ENCODE assay signal across 8 cellular contexts in the genomic region with DNA sequence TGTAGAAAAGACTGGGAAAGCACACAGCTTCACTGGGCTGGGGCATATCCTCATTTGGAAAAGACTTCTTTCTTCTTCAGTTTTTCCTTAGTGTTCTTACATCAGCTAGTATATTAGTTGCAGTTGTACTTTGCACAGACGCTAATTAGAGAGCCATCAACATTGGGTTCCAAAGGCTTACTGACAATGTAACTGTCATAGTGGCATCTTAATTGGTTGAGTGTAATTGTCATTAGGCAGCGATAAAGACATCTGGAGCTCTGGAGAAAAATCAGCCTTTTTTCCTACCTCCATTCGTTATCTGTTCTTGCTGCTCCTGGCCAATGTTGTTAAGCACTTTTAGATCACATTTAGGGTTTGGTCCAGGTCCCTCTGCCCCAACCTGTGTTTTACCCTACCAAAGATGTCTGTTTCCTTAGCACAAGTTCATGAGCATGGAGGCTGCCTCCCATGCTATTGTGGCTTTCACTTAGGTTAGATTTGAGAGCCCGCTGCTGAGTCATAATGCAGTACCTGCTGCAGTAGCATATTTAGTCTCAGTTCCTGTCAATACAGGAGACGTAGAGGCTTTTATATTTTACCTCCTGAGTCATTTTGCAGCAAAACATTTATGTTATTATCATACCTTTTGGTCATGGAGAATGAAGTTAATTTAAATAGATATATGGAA. TPM values are rescaled to one million over a fixed set of nuclear protein-coding genes. Genes with fewer than 3 reads are reported as not detected.
DNase-seq lines count a peak whose midpoint lies in the region; ATAC-seq and TF ChIP-seq lines count a peak whose summit lies in the region.

No MANE protein-coding gene starts in this region.

- H3K36me3 Mint-ChIP-seq in natural killer cell treated with Interleukin-12 subunit alpha and Interleukin-12 subunit beta and Interleukin-15 and Interleukin-18, amount 100 ng/mL, for 72 hours = no peaks in the 10 kb centered on the region
- peaks cover 2% of the 10 kb centered on the region for H3K36me3 Mint-ChIP-seq in natural killer cell
- peaks cover 8% of the 10 kb centered on the region for H3K36me3 Mint-ChIP-seq in activated T-helper 1 cell treated with anti-CD3 and anti-CD28 coated beads, Interleukin-12 subunit alpha, Interleukin-12 subunit beta, Interleukin-2, Interleukin-4 antibody, amounts not matched to agents 30 ng/mL and 10 ng/mL and 1 ng/mL, durations not matched to agents 14 hours and 24 hours and 36 hours (ENCODE audit: low read depth)
- peaks cover 10% of the 10 kb centered on the region for H3K36me3 Mint-ChIP-seq in stimulated activated naive CD8-positive, alpha-beta T cell treated with anti-CD3 and anti-CD28 coated beads, Interleukin-15, Interleukin-2, amounts not matched to agents 100 ng/mL and 50 ng/mL, for 24 hours (ENCODE audit: low read depth)

- no peak for DNase-seq in natural killer cell treated with Interleukin-12 subunit alpha and Interleukin-12 subunit beta and Interleukin-15 and Interleukin-18, amount 100 ng/mL, for 72 hours (ENCODE audit: low spot score)
- no peak for DNase-seq in natural killer cell
- peak; percentile 46 for DNase-seq in activated T-helper 1 cell treated with anti-CD3 and anti-CD28 coated beads, Interleukin-12 subunit alpha, Interleukin-12 subunit beta, Interleukin-2, Interleukin-4 antibody, amounts not matched to agents 30 ng/mL and 10 ng/mL and 1 ng/mL, durations not matched to agents 14 hours and 24 hours and 36 hours (ENCODE audit: low spot score)
- DNase-seq in NCI-H345 treated with DMSO at 0.1 percent for 48 hours (lab: John Stamatoyannopoulos, UW; ENCODE audit: unreplicated experiment) = no peak
- DNase-seq in COLO668 (lab: John Stamatoyannopoulos, UW; ENCODE audit: unreplicated experiment) = no peak
- DNase-seq in foreskin melanocyte = no peak

- intact Hi-C loops in natural killer cell (cut with micrococcal nuclease) = no loop called here
- intact Hi-C loops in activated T-helper 1 cell treated with anti-CD3 and anti-CD28 coated beads, Interleukin-12 subunit alpha, Interleukin-12 subunit beta, Interleukin-2, Interleukin-4 antibody, amounts not matched to agents 30 ng/mL and 10 ng/mL and 1 ng/mL, durations not matched to agents 14 hours and 24 hours and 36 hours (cut with micrococcal nuclease) = loop anchor here (1.0 to 5.0 kb wide), 5 partner anchors 38 to 230 kb away; partner anchors contain the start of genes FBXO21 and TESC

- H3K27me3 Mint-ChIP-seq in natural killer cell treated with Interleukin-12 subunit alpha and Interleukin-12 subunit beta and Interleukin-15 and Interleukin-18, amount 100 ng/mL, for 72 hours = no peaks in the 10 kb centered on the region
- H3K27me3 Mint-ChIP-seq in natural killer cell (ENCODE audit: low read depth in 2 of 2) = no peaks in the 10 kb centered on the region
- H3K27me3 Mint-ChIP-seq in activated T-helper 1 cell treated with anti-CD3 and anti-CD28 coated beads, Interleukin-12 subunit alpha, Interleukin-12 subunit beta, Interleukin-2, Interleukin-4 antibody, amounts not matched to agents 30 ng/mL and 10 ng/mL and 1 ng/mL, durations not matched to agents 14 hours and 24 hours and 36 hours (ENCODE audit: insufficient read depth) = no peaks in the 10 kb centered on the region
- H3K27me3 Mint-ChIP-seq in stimulated activated naive CD8-positive, alpha-beta T cell treated with anti-CD3 and anti-CD28 coated beads, Interleukin-15, Interleukin-2, amounts not matched to agents 100 ng/mL and 50 ng/mL, for 24 hours = no peaks in the 10 kb centered on the region

- ATAC-seq in natural killer cell treated with Interleukin-12 subunit alpha and Interleukin-12 subunit beta and Interleukin-15 and Interleukin-18, amount 100 ng/mL, for 72 hours = peak; percentile 75 to 87
- no peak for ATAC-seq in natural killer cell
- peak; percentile 99 for ATAC-seq in HG03066 (IDR thresholded peaks at IDR 0.05; ENCODE audit: low read depth, unreplicated experiment)

- peaks cover 34 to 36% of the 10 kb centered on the region in 2 donors for H3K4me1 Mint-ChIP-seq in natural killer cell treated with Interleukin-12 subunit alpha and Interleukin-12 subunit beta and Interleukin-15 and Interleukin-18, amount 100 ng/mL, for 72 hours (ENCODE audit: low read depth in 2 of 2)
- peaks cover 28 to 30% of the 10 kb centered on the region in 2 donors for H3K4me1 Mint-ChIP-seq in natural killer cell
- H3K4me1 Mint-ChIP-seq in activated T-helper 1 cell treated with anti-CD3 and anti-CD28 coated beads, Interleukin-12 subunit alpha, Interleukin-12 subunit beta, Interleukin-2, Interleukin-4 antibody, amounts not matched to agents 30 ng/mL and 10 ng/mL and 1 ng/mL, durations not matched to agents 14 hours and 24 hours and 36 hours (ENCODE audit: low read depth) = peaks cover 56% of the 10 kb centered on the region
- H3K4me1 Mint-ChIP-seq in stimulated activated naive CD8-positive, alpha-beta T cell treated with anti-CD3 and anti-CD28 coated beads, Interleukin-15, Interleukin-2, amounts not matched to agents 100 ng/mL and 50 ng/mL, for 24 hours (ENCODE audit: low read depth) = peaks cover 31% of the 10 kb centered on the region

- H3K27ac Mint-ChIP-seq in natural killer cell treated with Interleukin-12 subunit alpha and Interleukin-12 subunit beta and Interleukin-15 and Interleukin-18, amount 100 ng/mL, for 72 hours = peak overlapping the region in 1 of 2 donors; percentile 65
- no peak overlapping the region for H3K27ac Mint-ChIP-seq in natural killer cell
- H3K27ac Mint-ChIP-seq in activated T-helper 1 cell treated with anti-CD3 and anti-CD28 coated beads, Interleukin-12 subunit alpha, Interleukin-12 subunit beta, Interleukin-2, Interleukin-4 antibody, amounts not matched to agents 30 ng/mL and 10 ng/mL and 1 ng/mL, durations not matched to agents 14 hours and 24 hours and 36 hours = peak overlapping the region; percentile 64
- peak overlapping the region; percentile 50 for H3K27ac Mint-ChIP-seq in stimulated activated naive CD8-positive, alpha-beta T cell treated with anti-CD3 and anti-CD28 coated beads, Interleukin-15, Interleukin-2, amounts not matched to agents 100 ng/mL and 50 ng/mL, for 24 hours

- TF ChIP-seq CTCF in natural killer cell (IDR thresholded peaks at IDR 0.05) = no peak

- no peaks in the 10 kb centered on the region for H3K9me3 Mint-ChIP-seq in natural killer cell treated with Interleukin-12 subunit alpha and Interleukin-12 subunit beta and Interleukin-15 and Interleukin-18, amount 100 ng/mL, for 72 hours
- no peaks in the 10 kb centered on the region for H3K9me3 Mint-ChIP-seq in natural killer cell
- H3K9me3 Mint-ChIP-seq in activated T-helper 1 cell treated with anti-CD3 and anti-CD28 coated beads, Interleukin-12 subunit alpha, Interleukin-12 subunit beta, Interleukin-2, Interleukin-4 antibody, amounts not matched to agents 30 ng/mL and 10 ng/mL and 1 ng/mL, durations not matched to agents 14 hours and 24 hours and 36 hours = no peaks in the 10 kb centered on the region
- no peaks in the 10 kb centered on the region for H3K9me3 Mint-ChIP-seq in stimulated activated naive CD8-positive, alpha-beta T cell treated with anti-CD3 and anti-CD28 coated beads, Interleukin-15, Interleukin-2, amounts not matched to agents 100 ng/mL and 50 ng/mL, for 24 hours

- peak overlapping the region; percentile 36 for H3K4me3 Mint-ChIP-seq in natural killer cell treated with Interleukin-12 subunit alpha and Interleukin-12 subunit beta and Interleukin-15 and Interleukin-18, amount 100 ng/mL, for 72 hours
- no peak overlapping the region for H3K4me3 Mint-ChIP-seq in natural killer cell
- H3K4me3 Mint-ChIP-seq in activated T-helper 1 cell treated with anti-CD3 and anti-CD28 coated beads, Interleukin-12 subunit alpha, Interleukin-12 subunit beta, Interleukin-2, Interleukin-4 antibody, amounts not matched to agents 30 ng/mL and 10 ng/mL and 1 ng/mL, durations not matched to agents 14 hours and 24 hours and 36 hours = peak overlapping the region; percentile 47
- H3K4me3 Mint-ChIP-seq in stimulated activated naive CD8-positive, alpha-beta T cell treated with anti-CD3 and anti-CD28 coated beads, Interleukin-15, Interleukin-2, amounts not matched to agents 100 ng/mL and 50 ng/mL, for 24 hours = no peak overlapping the region

RNA-seq across cellular contexts. Expression of gene FBXW8, which starts 49.2 kb away (rescaled TPM):
- 10 to 100 TPM in 1 of 2 donors, 1 to 10 TPM in 1; 9.6 to 11.5 TPM for total RNA-seq in natural killer cell treated with Interleukin-12 subunit alpha and Interleukin-12 subunit beta and Interleukin-15 and Interleukin-18, amount 100 ng/mL, for 72 hours
- 10 to 100 TPM; 11.5 to 16.0 (median 13.5) TPM for total RNA-seq in natural killer cell
- 6.7 and 7.3 TPM in 2 replicates for total RNA-seq in activated T-helper 1 cell treated with anti-CD3 and anti-CD28 coated beads, Interleukin-12 subunit alpha, Interleukin-12 subunit beta, Interleukin-2, Interleukin-4 antibody, amounts not matched to agents 30 ng/mL and 10 ng/mL and 1 ng/mL, durations not matched to agents 14 hours and 24 hours and 36 hours

Comparison
In these comparisons a context has a peak if more than half of its experiments do, and no peak if none do; other contexts are left out.
1. ATAC-seq: peak in natural killer cell treated with Interleukin-12 subunit alpha and Interleukin-12 subunit beta and Interleukin-15 and Interleukin-18, amount 100 ng/mL, for 72 hours (2 of 2) and HG03066 (single experiment); none in natural killer cell (0 of 3).
2. H3K4me3 Mint-ChIP-seq: peak in natural killer cell treated with Interleukin-12 subunit alpha and Interleukin-12 subunit beta and Interleukin-15 and Interleukin-18, amount 100 ng/mL, for 72 hours (single experiment) and activated T-helper 1 cell treated with anti-CD3 and anti-CD28 coated beads, Interleukin-12 subunit alpha, Interleukin-12 subunit beta, Interleukin-2, Interleukin-4 antibody, amounts not matched to agents 30 ng/mL and 10 ng/mL and 1 ng/mL, durations not matched to agents 14 hours and 24 hours and 36 hours (single experiment); none in natural killer cell (single experiment) and stimulated activated naive CD8-positive, alpha-beta T cell treated with anti-CD3 and anti-CD28 coated beads, Interleukin-15, Interleukin-2, amounts not matched to agents 100 ng/mL and 50 ng/mL, for 24 hours (single experiment).
3. H3K27ac Mint-ChIP-seq: peak in activated T-helper 1 cell treated with anti-CD3 and anti-CD28 coated beads, Interleukin-12 subunit alpha, Interleukin-12 subunit beta, Interleukin-2, Interleukin-4 antibody, amounts not matched to agents 30 ng/mL and 10 ng/mL and 1 ng/mL, durations not matched to agents 14 hours and 24 hours and 36 hours (single experiment) and stimulated activated naive CD8-positive, alpha-beta T cell treated with anti-CD3 and anti-CD28 coated beads, Interleukin-15, Interleukin-2, amounts not matched to agents 100 ng/mL and 50 ng/mL, for 24 hours (single experiment); none in natural killer cell (0 of 2).